In the genomic region with DNA sequence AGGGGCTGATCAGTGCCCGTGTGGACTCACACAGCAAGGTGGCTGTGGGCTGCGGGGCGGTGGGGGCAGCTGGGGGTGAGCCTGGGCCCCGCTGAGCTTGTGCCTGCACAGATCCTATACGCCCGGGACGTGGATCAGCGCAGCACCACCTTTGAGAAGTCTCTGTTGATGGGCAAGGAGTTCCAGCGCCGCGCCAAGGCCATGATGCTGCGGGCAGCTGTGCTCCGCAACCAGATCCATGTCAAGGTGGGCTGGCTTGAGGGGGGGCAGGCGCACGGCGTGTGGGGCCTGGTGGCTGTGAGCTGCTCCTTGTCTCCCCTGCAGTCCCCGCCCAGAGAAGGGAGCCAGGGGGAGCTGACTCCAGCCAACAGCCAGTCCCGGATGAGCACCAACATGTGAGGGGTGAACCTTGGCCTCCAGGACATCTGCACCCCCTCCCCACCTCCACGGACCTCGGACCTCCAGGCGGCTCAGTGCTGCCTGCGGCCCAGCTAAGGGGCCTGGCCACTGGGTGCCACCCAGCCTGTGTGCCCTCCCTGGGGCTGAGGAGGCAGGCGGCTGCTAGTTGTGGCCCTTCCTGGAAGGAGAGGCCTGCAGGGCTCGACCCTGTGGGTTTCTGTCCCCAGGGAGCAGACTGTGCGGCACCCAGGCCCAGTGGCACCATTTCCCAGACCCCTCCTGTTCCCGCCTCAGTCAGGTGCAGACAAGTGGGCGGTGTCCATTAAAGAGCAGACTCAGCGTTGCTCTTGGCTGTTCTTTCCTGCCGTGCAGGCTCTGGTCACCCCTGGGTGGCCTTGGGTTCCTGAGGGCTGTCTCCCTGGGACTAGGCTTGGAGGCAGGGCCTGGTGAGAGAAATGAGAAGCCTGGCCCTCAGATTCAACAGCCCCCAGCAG, we compare ENCODE assay signal across 23 cellular contexts. TPM values are rescaled to one million over a fixed set of nuclear protein-coding genes. Genes with fewer than 3 reads are reported as not detected.
DNase-seq lines count a peak whose midpoint lies in the region; ATAC-seq and TF ChIP-seq lines count a peak whose summit lies in the region.
"Had no signal": no experiment of that assay in that cellular context is flagged by ENCODE, and none has a peak within 500 bp of the region (broad histone marks: within the 10 kb centered on the region; RNA-seq: fewer than 3 reads in every experiment).

No MANE protein-coding gene starts in this region.

- H3K27me3 Mint-ChIP-seq in chondrocyte (ENCODE audit: low read depth), result no peaks in the 10 kb centered on the region
- H3K27me3 Mint-ChIP-seq in stimulated activated naive B cell treated with anti-CD40 and anti-IgM and Interleukin-4, amounts not matched to agents 10 μg/mL and 1 μg/mL and 100 μg/mL, for 72 hours, result no peaks in the 10 kb centered on the region
- H3K27me3 Mint-ChIP-seq: CD8-positive, alpha-beta memory T cell had no signal

- 82 to 84% methylated on average over 28 to 29 of the region's 29 CpGs for WGBS in heart right ventricle, 2 donors

- DNase-seq in left ventricle myocardium superior (peak; percentile 33), heart right ventricle (no peak), NCI-H226 (peak; percentile 1), chondrocyte (ENCODE audit: low spot score) (peak; percentile 87), occipital lobe (lab: John Stamatoyannopoulos, UW) (no peak), SIG-M5 (lab: John Stamatoyannopoulos, UW) (no peak), NCI-H2196 treated with DMSO at 0.1 percent for 48 hours (lab: John Stamatoyannopoulos, UW; ENCODE audit: unreplicated experiment) (no peak)
- DNase-seq in stimulated activated naive B cell treated with anti-CD40 and anti-IgM and Interleukin-4, amounts not matched to agents 10 μg/mL and 1 μg/mL and 100 μg/mL, for 72 hours, result no peak
- DNase-seq: activated CD4-positive, CD25-positive, alpha-beta regulatory T cell; activated CD8-positive, alpha-beta T cell treated with anti-CD3 and anti-CD28 coated beads, Interleukin-2, amount 10 ng/mL, durations not matched to agents 7 days and 5 days; activated naive CD4-positive, alpha-beta T cell treated with anti-CD3 and anti-CD28 coated beads for 36 hours; activated T-cell treated with anti-CD3 and anti-CD28 coated beads, Interleukin-2, amount 50 U/mL, for 4 hours; caudate nucleus; CD8-positive, alpha-beta memory T cell; foreskin fibroblast; HCEC 1CT; NCI-H1417; NCI-H2227 treated with DMSO at 0.1 percent for 48 hours; NCI-H82; nucleus accumbens; testis had no signal

- peaks cover 3 to 88% (median 35%) of the 10 kb centered on the region in 9 donors for H3K36me3 ChIP-seq in heart right ventricle

- H3K4me1 Mint-ChIP-seq in chondrocyte (ENCODE audit: low read depth), result peaks cover 10% of the 10 kb centered on the region
- peaks cover 10 to 34% of the 10 kb centered on the region in 2 donors for H3K4me1 Mint-ChIP-seq in stimulated activated naive B cell treated with anti-CD40 and anti-IgM and Interleukin-4, amounts not matched to agents 10 μg/mL and 1 μg/mL and 100 μg/mL, for 72 hours

- H3K27me3 ChIP-seq in heart right ventricle, result no peaks in the 10 kb centered on the region
- H3K27me3 ChIP-seq: dorsolateral prefrontal cortex, testis had no signal

- H3K27ac ChIP-seq in heart right ventricle, result no peak overlapping the region
- H3K27ac ChIP-seq: testis had no signal

- intact Hi-C loops in left ventricle myocardium superior (cut with micrococcal nuclease), result no loop called here
- intact Hi-C loops in heart right ventricle (cut with DNase I), result no loop called here

- ATAC-seq in left ventricle myocardium superior, result no peak
- no peak for ATAC-seq in heart right ventricle
- ATAC-seq in stimulated activated naive B cell treated with anti-CD40 and anti-IgM and Interleukin-4, amounts not matched to agents 10 μg/mL and 1 μg/mL and 100 μg/mL, for 72 hours (replicated peaks), result no peak
- ATAC-seq: activated CD8-positive, alpha-beta T cell treated with anti-CD3 and anti-CD28 coated beads, Interleukin-2, amount 10 ng/mL, durations not matched to agents 7 days and 5 days; activated T-cell treated with anti-CD3 and anti-CD28 coated beads, Interleukin-2, amount 50 U/mL, for 4 hours; right cardiac atrium had no signal

- peaks cover 3% of the 10 kb centered on the region for H3K36me3 Mint-ChIP-seq in chondrocyte (ENCODE audit: low read depth)
- peaks cover 20 to 32% of the 10 kb centered on the region in 2 donors for H3K36me3 Mint-ChIP-seq in stimulated activated naive B cell treated with anti-CD40 and anti-IgM and Interleukin-4, amounts not matched to agents 10 μg/mL and 1 μg/mL and 100 μg/mL, for 72 hours

- peaks cover 8 to 19% (median 16%) of the 10 kb centered on the region in 9 donors for H3K4me1 ChIP-seq in heart right ventricle

- no peaks in the 10 kb centered on the region for H3K9me3 ChIP-seq in heart right ventricle
- H3K9me3 ChIP-seq: testis had no signal

- H3K4me3 ChIP-seq in heart right ventricle, result no peak overlapping the region
- H3K4me3 ChIP-seq: dorsolateral prefrontal cortex, testis had no signal

- TF ChIP-seq CTCF in heart right ventricle (IDR thresholded peaks at IDR 0.05), result no peak
- TF ChIP-seq CTCF in chondrocyte (IDR thresholded peaks at IDR 0.05), result no peak

- no peak overlapping the region for H3K27ac Mint-ChIP-seq in chondrocyte (ENCODE audit: unreplicated experiment)
- H3K27ac Mint-ChIP-seq in stimulated activated naive B cell treated with anti-CD40 and anti-IgM and Interleukin-4, amounts not matched to agents 10 μg/mL and 1 μg/mL and 100 μg/mL, for 72 hours, result peak overlapping the region; percentile 59
- H3K27ac Mint-ChIP-seq: activated CD8-positive, alpha-beta T cell treated with anti-CD3 and anti-CD28 coated beads, Interleukin-2, amount 10 ng/mL, durations not matched to agents 7 days and 5 days; activated naive CD4-positive, alpha-beta T cell treated with anti-CD3 and anti-CD28 coated beads for 36 hours; CD8-positive, alpha-beta memory T cell had no signal

- no peak overlapping the region for H3K4me3 Mint-ChIP-seq in chondrocyte (ENCODE audit: unreplicated experiment)
- no peak overlapping the region for H3K4me3 Mint-ChIP-seq in stimulated activated naive B cell treated with anti-CD40 and anti-IgM and Interleukin-4, amounts not matched to agents 10 μg/mL and 1 μg/mL and 100 μg/mL, for 72 hours
- H3K4me3 Mint-ChIP-seq: activated CD8-positive, alpha-beta T cell treated with anti-CD3 and anti-CD28 coated beads, Interleukin-2, amount 10 ng/mL, durations not matched to agents 7 days and 5 days; activated naive CD4-positive, alpha-beta T cell treated with anti-CD3 and anti-CD28 coated beads for 36 hours; activated T-cell treated with anti-CD3 and anti-CD28 coated beads, Interleukin-2, amount 50 U/mL, for 4 hours had no signal

- H3K9me3 Mint-ChIP-seq in chondrocyte (ENCODE audit: low read depth), result no peaks in the 10 kb centered on the region
- no peaks in the 10 kb centered on the region for H3K9me3 Mint-ChIP-seq in stimulated activated naive B cell treated with anti-CD40 and anti-IgM and Interleukin-4, amounts not matched to agents 10 μg/mL and 1 μg/mL and 100 μg/mL, for 72 hours
- H3K9me3 Mint-ChIP-seq: activated naive CD4-positive, alpha-beta T cell treated with anti-CD3 and anti-CD28 coated beads for 36 hours; activated T-cell treated with anti-CD3 and anti-CD28 coated beads, Interleukin-2, amount 50 U/mL, for 4 hours; CD8-positive, alpha-beta memory T cell had no signal

RNA-seq across cellular contexts. Expression of gene GPS1, which starts 5.3 kb away (rescaled TPM):
- total RNA-seq in left ventricle myocardium superior (90.6 TPM), heart right ventricle (10 to 100 TPM; 68.9 to 96.6 (median 80.6) TPM), chondrocyte (79.8 to 103 TPM (median 82.8 TPM) in 3 replicates), occipital lobe (64.4 TPM)
- 100 to 1,000 TPM; 102 to 183 TPM for polyA plus RNA-seq in heart right ventricle

RNA-seq across cellular contexts. Expression of gene RFNG, which starts 5.4 kb away (rescaled TPM):
- 21.8 TPM for total RNA-seq in left ventricle myocardium superior
- total RNA-seq in heart right ventricle, result 10 to 100 TPM; 13.9 to 24.9 (median 18.9) TPM
- polyA plus RNA-seq in heart right ventricle, result 10 to 100 TPM; 29.3 to 30.1 TPM
- total RNA-seq in chondrocyte, result 29.7 to 47.4 TPM (median 45.2 TPM) in 3 replicates
- total RNA-seq in occipital lobe, result 14.5 TPM

RNA-seq across cellular contexts. Expression of gene DUS1L, which starts 8.6 kb away (rescaled TPM):
- total RNA-seq in left ventricle myocardium superior (67.7 TPM), heart right ventricle (10 to 100 TPM; 34.1 to 96.4 (median 43.1) TPM), chondrocyte (64.0 to 78.4 TPM (median 68.4 TPM) in 3 replicates), occipital lobe (21.4 TPM)
- 100 to 1,000 TPM in 1 of 2 donors, 10 to 100 TPM in 1; 85.2 to 191 TPM for polyA plus RNA-seq in heart right ventricle

RNA-seq across cellular contexts. Expression of gene DCXR, which starts 19.5 kb away (rescaled TPM):
- total RNA-seq in left ventricle myocardium superior (177 TPM), heart right ventricle (100 to 1,000 TPM; 155 to 258 (median 187) TPM), chondrocyte (52.8 to 59.8 TPM (median 58.2 TPM) in 3 replicates), occipital lobe (18.1 TPM)
- 100 to 1,000 TPM; 283 to 387 TPM for polyA plus RNA-seq in heart right ventricle

RNA-seq across cellular contexts. Expression of gene RAC3, which starts 25.5 kb away (rescaled TPM):
- total RNA-seq in left ventricle myocardium superior, result 1.8 TPM
- total RNA-seq in heart right ventricle, result 1 to 10 TPM in 6 of 10 donors, under 1 TPM in 4; 0.82 to 1.6 (median 1.1) TPM
- polyA plus RNA-seq in heart right ventricle, result 1 to 10 TPM; 1.5 to 3.3 TPM
- 14.9 to 32.7 TPM (median 32.3 TPM) in 3 replicates for total RNA-seq in chondrocyte
- 76.0 TPM for total RNA-seq in occipital lobe
- polyA plus RNA-seq: CD8-positive, alpha-beta memory T cell had no signal

Comparison
In these comparisons a context has a peak if more than half of its experiments do, and no peak if none do; other contexts are left out.
1. DNase-seq: peak in left ventricle myocardium superior (single experiment), NCI-H226 (single experiment) and chondrocyte (single experiment); none in heart right ventricle (0 of 2), stimulated activated naive B cell treated with anti-CD40 and anti-IgM and Interleukin-4, amounts not matched to agents 10 μg/mL and 1 μg/mL and 100 μg/mL, for 72 hours (single experiment), occipital lobe (single experiment), SIG-M5 (single experiment) and NCI-H2196 treated with DMSO at 0.1 percent for 48 hours (single experiment).